11 cellular contexts compared by ENCODE assay signal in the genomic region with DNA sequence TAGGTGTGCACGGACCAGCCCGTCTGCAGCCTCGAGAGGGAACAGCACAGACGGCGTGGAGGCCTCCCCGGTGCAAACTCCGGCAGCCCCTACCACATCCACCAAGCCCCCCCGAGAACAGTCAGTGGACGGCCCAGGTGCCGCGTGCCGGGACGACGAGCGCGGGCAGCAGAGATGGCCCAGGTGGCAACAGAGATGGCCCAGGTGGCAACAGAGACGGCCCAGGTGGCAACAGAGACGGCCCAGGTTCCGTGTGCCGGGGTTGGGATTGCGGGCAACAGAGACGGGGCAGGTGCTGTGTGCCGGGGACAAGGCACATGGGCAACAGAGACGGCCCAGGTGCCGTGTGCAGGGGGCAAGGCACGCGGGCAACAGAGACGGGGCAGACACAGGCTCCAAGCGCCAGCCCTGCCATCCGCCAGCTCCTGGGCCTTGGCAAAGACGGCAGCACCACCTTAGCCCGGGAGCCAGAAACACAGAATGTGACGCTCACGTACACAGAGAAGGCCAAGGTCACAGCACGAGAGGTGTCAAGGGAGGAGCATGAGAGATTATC.
"Had no signal": no experiment of that assay in that cellular context is flagged by ENCODE, and none has a peak within 500 bp of the region (broad histone marks: within the 10 kb centered on the region; RNA-seq: fewer than 3 reads in every experiment).

No MANE protein-coding gene starts in this region.

- H3K27me3 ChIP-seq: adrenal gland, suprapubic skin had no signal

- H3K9me3 Mint-ChIP-seq: stimulated activated naive CD8-positive, alpha-beta T cell treated with anti-CD3 and anti-CD28 coated beads, Interleukin-15, Interleukin-2, amounts not matched to agents 100 ng/mL and 50 ng/mL, for 24 hours had no signal

- H3K4me3 Mint-ChIP-seq: stimulated activated naive CD8-positive, alpha-beta T cell treated with anti-CD3 and anti-CD28 coated beads, Interleukin-15, Interleukin-2, amounts not matched to agents 100 ng/mL and 50 ng/mL, for 24 hours had no signal

- H3K4me1 ChIP-seq: adrenal gland, esophagus muscularis mucosa, parathyroid adenoma, suprapubic skin had no signal

- H3K4me3 ChIP-seq: adrenal gland, coronary artery, esophagus muscularis mucosa, smooth muscle cell, suprapubic skin had no signal

- H3K27ac Mint-ChIP-seq: activated T-helper 2 cell treated with anti-CD3 and anti-CD28 coated beads, Interferon-gamma antibody, Interleukin-2, Interleukin-4, amounts not matched to agents 10 μg/mL and 5 μg/mL and 100 μg/mL, durations not matched to agents 14 hours and 24 hours and 36 hours; stimulated activated naive CD8-positive, alpha-beta T cell treated with anti-CD3 and anti-CD28 coated beads, Interleukin-15, Interleukin-2, amounts not matched to agents 100 ng/mL and 50 ng/mL, for 24 hours had no signal

- DNase-seq: activated CD4-positive, alpha-beta T cell treated with anti-CD3 and anti-CD28 coated beads, Interleukin-2, amount 50 U/mL, for 48 hours; hippocampal formation; trophoblast cell had no signal

- H3K27me3 Mint-ChIP-seq: stimulated activated naive CD8-positive, alpha-beta T cell treated with anti-CD3 and anti-CD28 coated beads, Interleukin-15, Interleukin-2, amounts not matched to agents 100 ng/mL and 50 ng/mL, for 24 hours had no signal

- H3K9me3 ChIP-seq: adrenal gland, esophagus muscularis mucosa, suprapubic skin had no signal

- H3K27ac ChIP-seq: adrenal gland, coronary artery, esophagus muscularis mucosa, parathyroid adenoma, suprapubic skin had no signal
